ENCODE assay signal across 1 cellular context in the genomic region with DNA sequence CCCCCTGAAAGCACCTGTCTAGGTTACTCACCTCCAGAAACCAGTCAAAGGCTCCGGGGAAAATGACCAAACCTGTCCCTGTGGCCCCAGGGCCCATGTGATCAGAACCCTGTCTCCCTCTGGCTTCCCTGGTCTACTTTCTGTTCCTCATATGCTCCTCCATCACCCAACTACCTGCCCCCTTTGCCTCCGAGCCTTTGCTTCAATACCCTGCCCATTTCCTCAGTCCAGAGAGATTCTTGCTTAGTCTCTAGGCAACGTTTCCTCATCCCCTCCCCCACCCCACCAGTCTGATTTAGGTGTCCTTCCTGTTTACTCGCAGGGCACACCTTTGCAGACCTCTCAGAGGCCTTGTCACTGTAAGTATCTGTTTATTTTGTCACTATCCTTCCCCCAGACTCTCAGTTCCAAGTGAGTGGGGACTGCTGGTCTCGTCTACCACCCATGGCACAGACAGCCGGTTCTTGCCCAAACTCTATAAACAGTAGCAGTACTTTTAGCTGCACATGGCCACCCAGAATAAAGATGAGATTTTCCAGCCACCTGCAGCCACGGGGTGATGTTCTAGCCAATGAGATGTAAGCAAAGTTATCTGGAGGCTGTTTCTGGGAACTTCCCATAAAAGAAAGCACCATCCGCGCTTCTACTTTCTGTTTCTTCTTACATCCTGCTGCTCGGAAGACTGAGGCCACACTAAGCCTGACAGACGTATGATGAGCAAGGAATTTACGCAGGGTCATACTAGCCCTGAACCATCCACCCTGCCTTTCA.
TF ChIP-seq lines count a peak whose summit lies in the region.

No MANE protein-coding gene starts in this region.

TF ChIP-seq in GM23338, 12 proteins besides CTCF, POLR2A, EP300 and RAD21 (continued from another document):
- TF ChIP-seq EZH2phosphoT487 (IDR thresholded peaks at IDR 0.05; ENCODE audit: unreplicated experiment) (no peak), NANOG (IDR thresholded peaks at IDR 0.05; ENCODE audit: borderline replicate concordance) (no peak), JUNB (IDR thresholded peaks at IDR 0.05; ENCODE audit: unreplicated experiment) (no peak), EZH2 (IDR thresholded peaks at IDR 0.05; ENCODE audit: low read depth, unreplicated experiment) (no peak), POLR2AphosphoS5 (IDR thresholded peaks at IDR 0.05; ENCODE audit: low read depth) (no peak), ZNF114 (CRISPR knock-in tag; IDR thresholded peaks at IDR 0.05) (no peak), CREB1 (CRISPR knock-in tag; IDR thresholded peaks at IDR 0.05; ENCODE audit: low read depth) (no peak)
- TF ChIP-seq, protein P1, sequence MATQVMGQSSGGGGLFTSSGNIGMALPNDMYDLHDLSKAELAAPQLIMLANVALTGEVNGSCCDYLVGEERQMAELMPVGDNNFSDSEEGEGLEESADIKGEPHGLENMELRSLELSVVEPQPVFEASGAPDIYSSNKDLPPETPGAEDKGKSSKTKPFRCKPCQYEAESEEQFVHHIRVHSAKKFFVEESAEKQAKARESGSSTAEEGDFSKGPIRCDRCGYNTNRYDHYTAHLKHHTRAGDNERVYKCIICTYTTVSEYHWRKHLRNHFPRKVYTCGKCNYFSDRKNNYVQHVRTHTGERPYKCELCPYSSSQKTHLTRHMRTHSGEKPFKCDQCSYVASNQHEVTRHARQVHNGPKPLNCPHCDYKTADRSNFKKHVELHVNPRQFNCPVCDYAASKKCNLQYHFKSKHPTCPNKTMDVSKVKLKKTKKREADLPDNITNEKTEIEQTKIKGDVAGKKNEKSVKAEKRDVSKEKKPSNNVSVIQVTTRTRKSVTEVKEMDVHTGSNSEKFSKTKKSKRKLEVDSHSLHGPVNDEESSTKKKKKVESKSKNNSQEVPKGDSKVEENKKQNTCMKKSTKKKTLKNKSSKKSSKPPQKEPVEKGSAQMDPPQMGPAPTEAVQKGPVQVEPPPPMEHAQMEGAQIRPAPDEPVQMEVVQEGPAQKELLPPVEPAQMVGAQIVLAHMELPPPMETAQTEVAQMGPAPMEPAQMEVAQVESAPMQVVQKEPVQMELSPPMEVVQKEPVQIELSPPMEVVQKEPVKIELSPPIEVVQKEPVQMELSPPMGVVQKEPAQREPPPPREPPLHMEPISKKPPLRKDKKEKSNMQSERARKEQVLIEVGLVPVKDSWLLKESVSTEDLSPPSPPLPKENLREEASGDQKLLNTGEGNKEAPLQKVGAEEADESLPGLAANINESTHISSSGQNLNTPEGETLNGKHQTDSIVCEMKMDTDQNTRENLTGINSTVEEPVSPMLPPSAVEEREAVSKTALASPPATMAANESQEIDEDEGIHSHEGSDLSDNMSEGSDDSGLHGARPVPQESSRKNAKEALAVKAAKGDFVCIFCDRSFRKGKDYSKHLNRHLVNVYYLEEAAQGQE (IDR thresholded peaks at IDR 0.05; ENCODE audit: unreplicated experiment), result no peak
- TF ChIP-seq, protein P2, sequence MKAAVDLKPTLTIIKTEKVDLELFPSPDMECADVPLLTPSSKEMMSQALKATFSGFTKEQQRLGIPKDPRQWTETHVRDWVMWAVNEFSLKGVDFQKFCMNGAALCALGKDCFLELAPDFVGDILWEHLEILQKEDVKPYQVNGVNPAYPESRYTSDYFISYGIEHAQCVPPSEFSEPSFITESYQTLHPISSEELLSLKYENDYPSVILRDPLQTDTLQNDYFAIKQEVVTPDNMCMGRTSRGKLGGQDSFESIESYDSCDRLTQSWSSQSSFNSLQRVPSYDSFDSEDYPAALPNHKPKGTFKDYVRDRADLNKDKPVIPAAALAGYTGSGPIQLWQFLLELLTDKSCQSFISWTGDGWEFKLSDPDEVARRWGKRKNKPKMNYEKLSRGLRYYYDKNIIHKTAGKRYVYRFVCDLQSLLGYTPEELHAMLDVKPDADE (IDR thresholded peaks at IDR 0.05), result no peak
TF ChIP-seq in GM23338: peak in this region for 0.
